Comparison of ENCODE assay signal across 1 cellular context in the genomic region with DNA sequence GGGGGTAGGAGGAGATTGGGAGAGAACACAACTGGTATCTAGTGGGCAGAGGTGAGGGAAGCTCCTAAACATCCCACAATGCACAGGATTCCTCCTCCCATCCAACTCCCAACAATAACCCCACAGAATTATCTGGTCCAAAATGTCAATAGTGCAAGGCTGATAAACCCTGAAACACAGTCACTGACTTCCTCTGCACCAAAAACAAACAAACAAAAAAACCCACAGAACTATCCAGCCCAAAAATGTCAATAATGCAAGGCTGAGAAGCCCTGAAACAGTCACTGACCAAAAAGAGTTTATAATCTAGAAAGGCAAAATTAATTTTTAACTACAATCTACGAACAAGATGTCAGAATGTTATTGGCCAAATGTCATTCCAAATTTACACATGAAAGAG.
A peak's percentile ranks its signal among the peaks of the same experiment; 100 is the strongest.
TF ChIP-seq lines count a peak whose summit lies in the region.

No MANE protein-coding gene starts in this region.

TF ChIP-seq in HepG2, 621 proteins besides CTCF, POLR2A, EP300 and RAD21 (continued from another document):
- TF ChIP-seq, protein P1, sequence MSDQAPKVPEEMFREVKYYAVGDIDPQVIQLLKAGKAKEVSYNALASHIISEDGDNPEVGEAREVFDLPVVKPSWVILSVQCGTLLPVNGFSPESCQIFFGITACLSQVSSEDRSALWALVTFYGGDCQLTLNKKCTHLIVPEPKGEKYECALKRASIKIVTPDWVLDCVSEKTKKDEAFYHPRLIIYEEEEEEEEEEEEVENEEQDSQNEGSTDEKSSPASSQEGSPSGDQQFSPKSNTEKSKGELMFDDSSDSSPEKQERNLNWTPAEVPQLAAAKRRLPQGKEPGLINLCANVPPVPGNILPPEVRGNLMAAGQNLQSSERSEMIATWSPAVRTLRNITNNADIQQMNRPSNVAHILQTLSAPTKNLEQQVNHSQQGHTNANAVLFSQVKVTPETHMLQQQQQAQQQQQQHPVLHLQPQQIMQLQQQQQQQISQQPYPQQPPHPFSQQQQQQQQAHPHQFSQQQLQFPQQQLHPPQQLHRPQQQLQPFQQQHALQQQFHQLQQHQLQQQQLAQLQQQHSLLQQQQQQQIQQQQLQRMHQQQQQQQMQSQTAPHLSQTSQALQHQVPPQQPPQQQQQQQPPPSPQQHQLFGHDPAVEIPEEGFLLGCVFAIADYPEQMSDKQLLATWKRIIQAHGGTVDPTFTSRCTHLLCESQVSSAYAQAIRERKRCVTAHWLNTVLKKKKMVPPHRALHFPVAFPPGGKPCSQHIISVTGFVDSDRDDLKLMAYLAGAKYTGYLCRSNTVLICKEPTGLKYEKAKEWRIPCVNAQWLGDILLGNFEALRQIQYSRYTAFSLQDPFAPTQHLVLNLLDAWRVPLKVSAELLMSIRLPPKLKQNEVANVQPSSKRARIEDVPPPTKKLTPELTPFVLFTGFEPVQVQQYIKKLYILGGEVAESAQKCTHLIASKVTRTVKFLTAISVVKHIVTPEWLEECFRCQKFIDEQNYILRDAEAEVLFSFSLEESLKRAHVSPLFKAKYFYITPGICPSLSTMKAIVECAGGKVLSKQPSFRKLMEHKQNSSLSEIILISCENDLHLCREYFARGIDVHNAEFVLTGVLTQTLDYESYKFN (CRISPR knock-in tag; conservative IDR thresholded peaks at IDR 0.05), result peak; percentile 46
- TF ChIP-seq LCORL (IDR thresholded peaks at IDR 0.05) (0 out of 2 replicates have a peak, but pooled peaks have one; percentile 20), LCORL (CRISPR knock-in tag; IDR thresholded peaks at IDR 0.05) (no peak; the same call in 1 of the 2 replicates), FOSL2 (CRISPR knock-in tag; IDR thresholded peaks at IDR 0.05) (0 out of 2 replicates have a peak, but pooled peaks have one; percentile 22), NKX3-1 (CRISPR knock-in tag; IDR thresholded peaks at IDR 0.05) (no peak), PITX1 (CRISPR knock-in tag; IDR thresholded peaks at IDR 0.05) (no peak), KDM2A (CRISPR knock-in tag; IDR thresholded peaks at IDR 0.05; ENCODE audit: borderline replicate concordance, low read depth) (no peak), ZNF160 (CRISPR knock-in tag; IDR thresholded peaks at IDR 0.05) (no peak), ZNF256 (CRISPR knock-in tag; conservative IDR thresholded peaks at IDR 0.05) (no peak), MXD4 (CRISPR knock-in tag; IDR thresholded peaks at IDR 0.05) (no peak), ZNF614 (CRISPR knock-in tag; IDR thresholded peaks at IDR 0.05; ENCODE audit: borderline replicate concordance) (0 out of 2 replicates have a peak, but pooled peaks have one; percentile 41), ZNF484 (CRISPR knock-in tag; IDR thresholded peaks at IDR 0.05; ENCODE audit: borderline replicate concordance, low read depth) (no peak), ZNF816 (CRISPR knock-in tag; IDR thresholded peaks at IDR 0.05; ENCODE audit: borderline replicate concordance) (no peak), SAP130 (CRISPR knock-in tag; IDR thresholded peaks at IDR 0.05; ENCODE audit: low read depth) (peak; percentile 48), MEF2D (CRISPR knock-in tag; IDR thresholded peaks at IDR 0.05) (no peak), PLRG1 (conservative IDR thresholded peaks at IDR 0.05) (no peak), HOXA5 (CRISPR knock-in tag; IDR thresholded peaks at IDR 0.05) (no peak), ZFP36L1 (CRISPR knock-in tag; IDR thresholded peaks at IDR 0.05) (no peak), MAFF (IDR thresholded peaks at IDR 0.05; ENCODE audit: low read depth, low read length) (no peak), ZBTB8A (CRISPR knock-in tag; IDR thresholded peaks at IDR 0.05; ENCODE audit: borderline replicate concordance, low read depth) (no peak), ZNF552 (CRISPR knock-in tag; IDR thresholded peaks at IDR 0.05; ENCODE audit: borderline replicate concordance) (no peak), ZNF567 (CRISPR knock-in tag; IDR thresholded peaks at IDR 0.05; ENCODE audit: borderline replicate concordance) (no peak), ZSCAN12 (CRISPR knock-in tag; IDR thresholded peaks at IDR 0.05) (no peak), ZNF616 (CRISPR knock-in tag; IDR thresholded peaks at IDR 0.05; ENCODE audit: low read depth) (no peak), CREB1 (IDR thresholded peaks at IDR 0.05) (no peak), CREB1 (CRISPR knock-in tag; IDR thresholded peaks at IDR 0.05) (0 out of 2 replicates have a peak, but pooled peaks have one; percentile 30), FOXA1 (IDR thresholded peaks at IDR 0.05) (no peak), FOXA1 (CRISPR knock-in tag; IDR thresholded peaks at IDR 0.05) (peak; percentile 58), SETDB1 (CRISPR knock-in tag; IDR thresholded peaks at IDR 0.05; ENCODE audit: borderline replicate concordance) (no peak), ZZZ3 (CRISPR knock-in tag; IDR thresholded peaks at IDR 0.05; ENCODE audit: borderline replicate concordance) (no peak), FOXP1 (IDR thresholded peaks at IDR 0.05) (no peak), FOXP1 (CRISPR knock-in tag; IDR thresholded peaks at IDR 0.05) (peak; percentile 82), GATAD2A (CRISPR knock-in tag; IDR thresholded peaks at IDR 0.05) (peak; percentile 30; the same call in 1 of the 2 replicates), RXRB (CRISPR knock-in tag; IDR thresholded peaks at IDR 0.05; ENCODE audit: borderline replicate concordance) (peak; percentile 23; the same call in 1 of the 2 replicates), ATF7-NPFF (CRISPR knock-in tag; IDR thresholded peaks at IDR 0.05; ENCODE audit: low read depth) (no peak), ELF3 (CRISPR knock-in tag; IDR thresholded peaks at IDR 0.05) (no peak)
- TF ChIP-seq, protein P2, sequence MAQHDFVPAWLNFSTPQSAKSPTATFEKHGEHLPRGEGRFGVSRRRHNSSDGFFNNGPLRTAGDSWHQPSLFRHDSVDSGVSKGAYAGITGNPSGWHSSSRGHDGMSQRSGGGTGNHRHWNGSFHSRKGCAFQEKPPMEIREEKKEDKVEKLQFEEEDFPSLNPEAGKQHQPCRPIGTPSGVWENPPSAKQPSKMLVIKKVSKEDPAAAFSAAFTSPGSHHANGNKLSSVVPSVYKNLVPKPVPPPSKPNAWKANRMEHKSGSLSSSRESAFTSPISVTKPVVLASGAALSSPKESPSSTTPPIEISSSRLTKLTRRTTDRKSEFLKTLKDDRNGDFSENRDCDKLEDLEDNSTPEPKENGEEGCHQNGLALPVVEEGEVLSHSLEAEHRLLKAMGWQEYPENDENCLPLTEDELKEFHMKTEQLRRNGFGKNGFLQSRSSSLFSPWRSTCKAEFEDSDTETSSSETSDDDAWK (CRISPR knock-in tag; IDR thresholded peaks at IDR 0.05), result no peak
- TF ChIP-seq, protein P3, sequence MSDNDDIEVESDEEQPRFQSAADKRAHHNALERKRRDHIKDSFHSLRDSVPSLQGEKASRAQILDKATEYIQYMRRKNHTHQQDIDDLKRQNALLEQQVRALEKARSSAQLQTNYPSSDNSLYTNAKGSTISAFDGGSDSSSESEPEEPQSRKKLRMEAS (IDR thresholded peaks at IDR 0.05), result no peak
- TF ChIP-seq, protein P4, sequence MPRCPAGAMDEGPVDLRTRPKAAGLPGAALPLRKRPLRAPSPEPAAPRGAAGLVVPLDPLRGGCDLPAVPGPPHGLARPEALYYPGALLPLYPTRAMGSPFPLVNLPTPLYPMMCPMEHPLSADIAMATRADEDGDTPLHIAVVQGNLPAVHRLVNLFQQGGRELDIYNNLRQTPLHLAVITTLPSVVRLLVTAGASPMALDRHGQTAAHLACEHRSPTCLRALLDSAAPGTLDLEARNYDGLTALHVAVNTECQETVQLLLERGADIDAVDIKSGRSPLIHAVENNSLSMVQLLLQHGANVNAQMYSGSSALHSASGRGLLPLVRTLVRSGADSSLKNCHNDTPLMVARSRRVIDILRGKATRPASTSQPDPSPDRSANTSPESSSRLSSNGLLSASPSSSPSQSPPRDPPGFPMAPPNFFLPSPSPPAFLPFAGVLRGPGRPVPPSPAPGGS (CRISPR knock-in tag; IDR thresholded peaks at IDR 0.05), result no peak
- TF ChIP-seq, protein P5, sequence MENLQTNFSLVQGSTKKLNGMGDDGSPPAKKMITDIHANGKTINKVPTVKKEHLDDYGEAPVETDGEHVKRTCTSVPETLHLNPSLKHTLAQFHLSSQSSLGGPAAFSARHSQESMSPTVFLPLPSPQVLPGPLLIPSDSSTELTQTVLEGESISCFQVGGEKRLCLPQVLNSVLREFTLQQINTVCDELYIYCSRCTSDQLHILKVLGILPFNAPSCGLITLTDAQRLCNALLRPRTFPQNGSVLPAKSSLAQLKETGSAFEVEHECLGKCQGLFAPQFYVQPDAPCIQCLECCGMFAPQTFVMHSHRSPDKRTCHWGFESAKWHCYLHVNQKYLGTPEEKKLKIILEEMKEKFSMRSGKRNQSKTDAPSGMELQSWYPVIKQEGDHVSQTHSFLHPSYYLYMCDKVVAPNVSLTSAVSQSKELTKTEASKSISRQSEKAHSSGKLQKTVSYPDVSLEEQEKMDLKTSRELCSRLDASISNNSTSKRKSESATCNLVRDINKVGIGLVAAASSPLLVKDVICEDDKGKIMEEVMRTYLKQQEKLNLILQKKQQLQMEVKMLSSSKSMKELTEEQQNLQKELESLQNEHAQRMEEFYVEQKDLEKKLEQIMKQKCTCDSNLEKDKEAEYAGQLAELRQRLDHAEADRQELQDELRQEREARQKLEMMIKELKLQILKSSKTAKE (CRISPR knock-in tag; IDR thresholded peaks at IDR 0.05; ENCODE audit: borderline replicate concordance), result no peak
- TF ChIP-seq, protein P6, sequence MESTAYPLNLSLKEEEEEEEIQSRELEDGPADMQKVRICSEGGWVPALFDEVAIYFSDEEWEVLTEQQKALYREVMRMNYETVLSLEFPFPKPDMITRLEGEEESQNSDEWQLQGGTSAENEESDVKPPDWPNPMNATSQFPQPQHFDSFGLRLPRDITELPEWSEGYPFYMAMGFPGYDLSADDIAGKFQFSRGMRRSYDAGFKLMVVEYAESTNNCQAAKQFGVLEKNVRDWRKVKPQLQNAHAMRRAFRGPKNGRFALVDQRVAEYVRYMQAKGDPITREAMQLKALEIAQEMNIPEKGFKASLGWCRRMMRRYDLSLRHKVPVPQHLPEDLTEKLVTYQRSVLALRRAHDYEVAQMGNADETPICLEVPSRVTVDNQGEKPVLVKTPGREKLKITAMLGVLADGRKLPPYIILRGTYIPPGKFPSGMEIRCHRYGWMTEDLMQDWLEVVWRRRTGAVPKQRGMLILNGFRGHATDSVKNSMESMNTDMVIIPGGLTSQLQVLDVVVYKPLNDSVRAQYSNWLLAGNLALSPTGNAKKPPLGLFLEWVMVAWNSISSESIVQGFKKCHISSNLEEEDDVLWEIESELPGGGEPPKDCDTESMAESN (CRISPR knock-in tag; conservative IDR thresholded peaks at IDR 0.05), result no peak
- TF ChIP-seq, protein P7, sequence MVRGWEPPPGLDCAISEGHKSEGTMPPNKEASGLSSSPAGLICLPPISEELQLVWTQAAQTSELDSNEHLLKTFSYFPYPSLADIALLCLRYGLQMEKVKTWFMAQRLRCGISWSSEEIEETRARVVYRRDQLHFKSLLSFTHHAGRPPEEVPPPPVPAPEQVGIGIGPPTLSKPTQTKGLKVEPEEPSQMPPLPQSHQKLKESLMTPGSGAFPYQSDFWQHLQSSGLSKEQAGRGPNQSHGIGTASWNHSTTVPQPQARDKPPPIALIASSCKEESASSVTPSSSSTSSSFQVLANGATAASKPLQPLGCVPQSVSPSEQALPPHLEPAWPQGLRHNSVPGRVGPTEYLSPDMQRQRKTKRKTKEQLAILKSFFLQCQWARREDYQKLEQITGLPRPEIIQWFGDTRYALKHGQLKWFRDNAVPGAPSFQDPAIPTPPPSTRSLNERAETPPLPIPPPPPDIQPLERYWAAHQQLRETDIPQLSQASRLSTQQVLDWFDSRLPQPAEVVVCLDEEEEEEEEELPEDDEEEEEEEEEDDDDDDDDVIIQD (CRISPR knock-in tag; IDR thresholded peaks at IDR 0.05; ENCODE audit: low read depth), result peak; percentile 31; the same call in 1 of the 2 replicates
